Comparison of ENCODE assay signal across 9 cellular contexts in genomic region chr6:12608016-12608860, GRCh38.
DNase-seq lines count a peak whose midpoint lies in the region; ATAC-seq lines count a peak whose summit lies in the region.
"Had no signal": no experiment of that assay in that cellular context is flagged by ENCODE, and none has a peak within 500 bp of the region (broad histone marks: within the 10 kb centered on the region; RNA-seq: fewer than 3 reads in every experiment).

No MANE protein-coding gene starts in this region.

- peak; percentile 84 for DNase-seq in MV-4-11 (lab: John Stamatoyannopoulos, UW)
- DNase-seq in medulla oblongata (ENCODE audit: extremely low spot score) = peak; percentile 48
- no peak for DNase-seq in ureter (ENCODE audit: low spot score)
- no peak for DNase-seq in mesenteric fat pad (ENCODE audit: low spot score)
- no peak for DNase-seq in activated T-cell treated with anti-CD3 and anti-CD28 coated beads, Interleukin-2, amount 50 U/mL, for 1 hour
- no peak for DNase-seq in stimulated activated naive CD4-positive, alpha-beta T cell (lab: John Stamatoyannopoulos, UW)
- DNase-seq: colonic mucosa had no signal

- ATAC-seq in GM18499 (IDR thresholded peaks at IDR 0.05; ENCODE audit: insufficient read depth, unreplicated experiment) (peak; percentile 64), HG02588 (IDR thresholded peaks at IDR 0.05; ENCODE audit: unreplicated experiment) (peak; percentile 54)

Comparison
In these comparisons a context has a peak if more than half of its experiments do, and no peak if none do; other contexts are left out.
1. DNase-seq: peak in MV-4-11 (single experiment) and medulla oblongata (single experiment); none in ureter (single experiment), mesenteric fat pad (single experiment), activated T-cell treated with anti-CD3 and anti-CD28 coated beads, Interleukin-2, amount 50 U/mL, for 1 hour (single experiment) and stimulated activated naive CD4-positive, alpha-beta T cell (0 of 6).